ENCODE assay signal across 8 cellular contexts in the genomic region with DNA sequence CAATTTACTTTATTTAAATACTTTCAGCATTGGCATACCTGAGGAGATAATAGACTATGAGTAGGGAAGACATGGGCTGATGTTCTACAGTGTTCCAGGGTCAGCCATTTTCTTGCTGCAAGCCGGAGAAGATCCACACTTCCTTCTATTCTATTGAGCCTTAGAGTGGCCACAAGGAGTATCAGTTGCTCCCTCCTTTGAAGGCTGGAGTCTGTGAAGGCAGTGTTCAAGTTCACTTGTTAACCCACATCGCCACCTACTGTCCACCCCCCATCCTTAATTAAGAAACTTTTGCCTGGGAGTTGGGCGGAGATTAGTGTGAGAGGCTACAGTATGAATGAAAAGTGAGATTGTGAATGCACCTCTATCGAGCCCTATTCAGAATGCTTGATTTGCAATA.
A peak's percentile ranks its signal among the peaks of the same experiment; 100 is the strongest.
DNase-seq lines count a peak whose midpoint lies in the region; ATAC-seq and TF ChIP-seq lines count a peak whose summit lies in the region.

No MANE protein-coding gene starts in this region.

- H3K27me3 ChIP-seq in MG63 = no peaks in the 10 kb centered on the region
- no peaks in the 10 kb centered on the region; the same call in 1 of the 2 replicates for H3K27me3 ChIP-seq in Panc1 (ENCODE audit: control insufficient read depth, insufficient read depth, low read length)
- H3K27me3 ChIP-seq in endodermal cell (ENCODE audit: control insufficient read depth, insufficient read depth, low read length, poor library complexity, severe bottlenecking) = no peaks in the 10 kb centered on the region

- intact Hi-C loops in Panc1 (cut with micrococcal nuclease; ENCODE audit: unreplicated experiment) = no loop called here

- no TSS peak for BruUV-seq in Panc1 (replicated peaks; lab: Mats Ljungman, UMichigan)

- no peak overlapping the region for H3K27ac Mint-ChIP-seq in endodermal cell
- H3K27ac Mint-ChIP-seq in nephron progenitor cell = no peak overlapping the region

- H3K4me1 Mint-ChIP-seq in endodermal cell = peaks cover 3% of the 10 kb centered on the region
- H3K4me1 Mint-ChIP-seq in nephron progenitor cell = no peaks in the 10 kb centered on the region

- H3K27me3 Mint-ChIP-seq in endodermal cell (ENCODE audit: insufficient read depth) (peaks cover 12% of the 10 kb centered on the region), nephron progenitor cell (ENCODE audit: low read depth, poor library complexity) (peaks cover 14% of the 10 kb centered on the region)

- WGBS in endodermal cell (ENCODE audit: insufficient coverage in 1 of 2, insufficient read length in 1 of 2), 2 experiments = 53 to 75% methylated on average over 1 to 2 of the region's 4 CpGs

- H3K9me3 ChIP-seq in MG63 (no peaks in the 10 kb centered on the region), Panc1 (ENCODE audit: control insufficient read depth, insufficient read depth, low read depth, low read length) (no peaks in the 10 kb centered on the region), endodermal cell (ENCODE audit: control insufficient read depth, low read length) (no peaks in the 10 kb centered on the region)

- peak; percentile 57 for TF ChIP-seq CTCF in Panc1 (IDR thresholded peaks at IDR 0.05)
- TF ChIP-seq CTCF in endodermal cell (conservative IDR thresholded peaks at IDR 0.05) = peak; percentile 90
- TF ChIP-seq CTCF in nephron progenitor cell (IDR thresholded peaks at IDR 0.05) = peak; percentile 64

- H3K9ac ChIP-seq in endodermal cell (ENCODE audit: extremely low read depth, low read length, poor library complexity, severe bottlenecking) = no peak overlapping the region

- POLR2A ChIA-PET in Panc1 (lab: Charles Lee) = no interaction called here

- H3K27ac ChIP-seq in Panc1 (ENCODE audit: low read length) = no peak overlapping the region
- no peak overlapping the region for H3K27ac ChIP-seq in endodermal cell (ENCODE audit: low read depth, low read length)

- DNase-seq in EH (ENCODE audit: low read depth) (peak; percentile 68), MG63 (peak; percentile 23), Panc1 (ENCODE audit: low read depth, low spot score) (peak; percentile 38), endodermal cell (peak; percentile 93), nephron progenitor cell (peak; percentile 71), KG1 (lab: John Stamatoyannopoulos, UW) (no peak)

- H3K4me3 ChIP-seq in MG63 (no peak overlapping the region), Panc1 (ENCODE audit: low read depth in 2 of 2, low read length in 2 of 2) (no peak overlapping the region), endodermal cell (ENCODE audit: low read length) (no peak overlapping the region)

- H3K4me3 Mint-ChIP-seq in endodermal cell (no peak overlapping the region), nephron progenitor cell (no peak overlapping the region)

- CTCF ChIA-PET in Panc1 (lab: Charles Lee) = no interaction called here

- ATAC-seq in GM21447 (IDR thresholded peaks at IDR 0.05; ENCODE audit: unreplicated experiment) = peak; percentile 65
- ATAC-seq in Panc1 = peak; percentile 74
- ATAC-seq in HG03457 (IDR thresholded peaks at IDR 0.05; ENCODE audit: unreplicated experiment) = no peak

- H3K4me1 ChIP-seq in Panc1 (ENCODE audit: control insufficient read depth, insufficient read depth, low read length) (no peaks in the 10 kb centered on the region), endodermal cell (ENCODE audit: control insufficient read depth, insufficient read depth, low read length) (no peaks in the 10 kb centered on the region)

- in situ Hi-C loops in Panc1 (cut with HindIII; ENCODE audit: low pct_unique_long_range_greater_than_20kb, low sequenced_read_pairs) = no loop called here

- no peaks in the 10 kb centered on the region for H3K36me3 ChIP-seq in MG63
- H3K36me3 ChIP-seq in Panc1 (ENCODE audit: control insufficient read depth, insufficient read depth, low read length) = no peaks in the 10 kb centered on the region
- no peaks in the 10 kb centered on the region for H3K36me3 ChIP-seq in endodermal cell (ENCODE audit: control insufficient read depth, insufficient read depth, low read length)

- no peaks in the 10 kb centered on the region for H3K36me3 Mint-ChIP-seq in endodermal cell (ENCODE audit: low read depth)
- H3K36me3 Mint-ChIP-seq in nephron progenitor cell (ENCODE audit: low read depth) = no peaks in the 10 kb centered on the region

- H3K9me3 Mint-ChIP-seq in endodermal cell (no peaks in the 10 kb centered on the region), nephron progenitor cell (no peaks in the 10 kb centered on the region)
